In genomic region chr4:169250796-169251195, GRCh38 we compare ENCODE assay signal across 17 cellular contexts. TPM values are rescaled to one million over a fixed set of nuclear protein-coding genes. Genes with fewer than 3 reads are reported as not detected.
DNase-seq lines count a peak whose midpoint lies in the region; TF ChIP-seq lines count a peak whose summit lies in the region.
"Had no signal": no experiment of that assay in that cellular context is flagged by ENCODE, and none has a peak within 500 bp of the region (broad histone marks: within the 10 kb centered on the region; RNA-seq: fewer than 3 reads in every experiment).

No MANE protein-coding gene starts in this region.

- no peak for TF ChIP-seq POLR2A in tibial nerve (IDR thresholded peaks at IDR 0.05)

- TF ChIP-seq EP300 in tibial nerve (IDR thresholded peaks at IDR 0.05) = no peak

- H3K79me2 ChIP-seq in PC-9 (ENCODE audit: low read depth) (peaks cover 94% of the 10 kb centered on the region), mammary epithelial cell (ENCODE audit: insufficient read depth, low read length) (peaks cover 98% of the 10 kb centered on the region)

- H3K27ac ChIP-seq in PC-9 (peak overlapping the region; percentile 81), mammary epithelial cell (ENCODE audit: insufficient read depth, low read depth, low read length) (peak overlapping the region; percentile 67), mesodermal cell (ENCODE audit: low read depth, low read length, severe bottlenecking) (peak overlapping the region; percentile 62), tibial nerve (peak overlapping the region in 3 of 4 donors; percentile 13 to 65 (median 57)), right atrium auricular region (no peak overlapping the region), substantia nigra (ENCODE audit: low read depth, low read length, poor library complexity, severe bottlenecking) (no peak overlapping the region)
- H3K27ac ChIP-seq: skin epidermis had no signal

- H3K9me3 ChIP-seq in PC-9 (ENCODE audit: insufficient read depth, low read depth) (no peaks in the 10 kb centered on the region), mammary epithelial cell (replicated peaks; ENCODE audit: insufficient read depth, low read length) (no peaks in the 10 kb centered on the region), mesodermal cell (ENCODE audit: control insufficient read depth, low read length) (no peaks in the 10 kb centered on the region), tibial nerve (no peaks in the 10 kb centered on the region), right atrium auricular region (no peaks in the 10 kb centered on the region)
- H3K9me3 ChIP-seq: lower lobe of right lung had no signal

- H3K9ac ChIP-seq in mammary epithelial cell (ENCODE audit: insufficient read depth, low read length) = no peak overlapping the region

- intact Hi-C loops in PC-9 (cut with micrococcal nuclease; ENCODE audit: unreplicated experiment) = loop anchor here (1.0 to 2.0 kb wide), 3 partner anchors 14 to 180 kb away; no protein-coding TSS in a partner anchor
- intact Hi-C loops in mammary epithelial cell (cut with micrococcal nuclease) = loop anchor here (5.0 kb wide), 1 partner anchor 133 kb away; no protein-coding TSS in a partner anchor

- H3K27me3 ChIP-seq in PC-9 (ENCODE audit: insufficient read depth, low read depth) = no peaks in the 10 kb centered on the region
- no peaks in the 10 kb centered on the region for H3K27me3 ChIP-seq in mammary epithelial cell (ENCODE audit: insufficient read depth, low read length)
- H3K27me3 ChIP-seq in tibial nerve = no peaks in the 10 kb centered on the region
- no peaks in the 10 kb centered on the region for H3K27me3 ChIP-seq in right atrium auricular region

- CTCF ChIA-PET in PC-9 (lab: Charles Lee) = interaction anchor here (0.7 kb wide), 1 partner anchor 16 kb away, joined by 3 read pairs; no protein-coding TSS in a partner anchor
- CTCF ChIA-PET in mammary epithelial cell (lab: Charles Lee; ENCODE audit: low non-redundant PET) = no interaction called here

- H3K4me2 ChIP-seq in PC-9 (peak overlapping the region; percentile 62), mammary epithelial cell (ENCODE audit: insufficient read depth, low read depth, low read length) (peak overlapping the region; percentile 80)

- no peaks in the 10 kb centered on the region for H4K20me1 ChIP-seq in PC-9 (ENCODE audit: insufficient read depth)
- H4K20me1 ChIP-seq in mammary epithelial cell (ENCODE audit: insufficient read depth, low read length) = no peaks in the 10 kb centered on the region

- no peaks in the 10 kb centered on the region for H3K9me2 ChIP-seq in PC-9 (ENCODE audit: insufficient read depth)

- POLR2A ChIA-PET in PC-9 (lab: Charles Lee; ENCODE audit: unreplicated experiment) = interaction anchor here (0.9 kb wide), 1 partner anchor 14 kb away, joined by 6 read pairs; no protein-coding TSS in a partner anchor

- H3K4me3 ChIP-seq in PC-9 = 0 out of 2 replicates have a peak overlapping the region, but pooled peaks have one; percentile 9
- H3K4me3 ChIP-seq in mammary epithelial cell (replicated peaks in 1 of 3; ENCODE audit: insufficient read depth in 1 of 3, low read depth in 2 of 3, low read length in 3 of 3) = no peak overlapping the region
- H3K4me3 ChIP-seq in mesodermal cell (ENCODE audit: extremely low read depth, insufficient read depth, low read length, poor library complexity, severe bottlenecking) = no peak overlapping the region
- H3K4me3 ChIP-seq in tibial nerve = no peak overlapping the region
- H3K4me3 ChIP-seq in right atrium auricular region = no peak overlapping the region
- H3K4me3 ChIP-seq: lower lobe of right lung, skin epidermis had no signal

- no peak for DNase-seq in PC-9
- no peak for DNase-seq in mammary epithelial cell
- DNase-seq in tibial nerve (ENCODE audit: low spot score in 2 of 2) = no peak
- no peak for DNase-seq in MV-4-11 (lab: John Stamatoyannopoulos, UW)
- no peak for DNase-seq in right atrium auricular region (ENCODE audit: low spot score)
- no peak for DNase-seq in substantia nigra (lab: John Stamatoyannopoulos, UW)
- DNase-seq: activated CD4-positive, CD25-positive, alpha-beta regulatory T cell treated with anti-CD3 and anti-CD28 coated beads, Interleukin-2, amount 50 U/mL, for 72 hours; activated CD8-positive, alpha-beta memory T cell treated with anti-CD3 and anti-CD28 coated beads, Interleukin-2, amount 50 U/mL, for 4 hours; activated naive CD4-positive, alpha-beta T cell treated with anti-CD3 and anti-CD28 coated beads for 36 hours; CD4-positive, alpha-beta T cell; effector memory CD8-positive, alpha-beta T cell; lower lobe of right lung; NCI-H187 treated with DMSO at 0.1 percent for 48 hours; stimulated activated naive CD4-positive, alpha-beta T cell treated with Interleukin-2 at 50 U/mL for 16 hours; T-cell had no signal

- BruUV-seq in PC-9 (replicated peaks; lab: Mats Ljungman, UMichigan) (no TSS peak), mammary epithelial cell (replicated peaks; lab: Mats Ljungman, UMichigan) (no TSS peak)

- peaks cover 54% of the 10 kb centered on the region for H3K4me1 ChIP-seq in PC-9 (replicated peaks; ENCODE audit: insufficient read depth)
- peaks cover 55% of the 10 kb centered on the region for H3K4me1 ChIP-seq in mammary epithelial cell (ENCODE audit: insufficient read depth, low read length)
- H3K4me1 ChIP-seq in mesodermal cell (ENCODE audit: control insufficient read depth, insufficient read depth, low read length, poor library complexity, severe bottlenecking) = peaks cover 41% of the 10 kb centered on the region
- peaks cover 0 to 64% (median 30%) of the 10 kb centered on the region in 4 donors for H3K4me1 ChIP-seq in tibial nerve
- H3K4me1 ChIP-seq in right atrium auricular region = peaks cover 0 to 43% of the 10 kb centered on the region in 2 donors

- H3K36me3 ChIP-seq in PC-9 (ENCODE audit: low read depth) (no peaks in the 10 kb centered on the region; the same call in 1 of the 2 replicates), mammary epithelial cell (ENCODE audit: insufficient read depth, low read length) (no peaks in the 10 kb centered on the region), mesodermal cell (ENCODE audit: control insufficient read depth, insufficient read depth, low read length) (peaks cover 13% of the 10 kb centered on the region), tibial nerve (no peaks in the 10 kb centered on the region), right atrium auricular region (no peaks in the 10 kb centered on the region)
- H3K36me3 ChIP-seq: lower lobe of right lung had no signal

- H2AFZ ChIP-seq in PC-9 = no peak overlapping the region
- no peak overlapping the region for H2AFZ ChIP-seq in mammary epithelial cell (ENCODE audit: low read depth, low read length)

- peaks cover 16% of the 10 kb centered on the region for H3F3A ChIP-seq in PC-9 (ENCODE audit: insufficient read depth, low read depth)

- no peak for TF ChIP-seq CTCF in PC-9 (conservative IDR thresholded peaks at IDR 0.05)
- no peak for TF ChIP-seq CTCF in mammary epithelial cell (conservative IDR thresholded peaks at IDR 0.05 in 1 of 2, IDR thresholded peaks at IDR 0.05 in 1 of 2; ENCODE audit: extremely low read depth in 1 of 2, insufficient read depth in 1 of 2, low read depth in 1 of 2, low read length in 2 of 2)
- TF ChIP-seq CTCF in tibial nerve (IDR thresholded peaks at IDR 0.05) = no peak
- TF ChIP-seq CTCF in right atrium auricular region (IDR thresholded peaks at IDR 0.05) = no peak

- in situ Hi-C loops in mammary epithelial cell (cut with MboI; ENCODE audit: low sequenced_read_pairs in 2 of 2) = loop anchor here in 1 of 2 donors (25.0 kb wide), 2 partner anchors 88 to 238 kb away; partner anchors contain the start of gene CBR4

- 100% methylated on average over 1 of the region's 1 CpG for WGBS in mammary epithelial cell (ENCODE audit: low coverage, missing lambda C conversion rate)
- 100% methylated on average over 1 of the region's 1 CpG for WGBS in mesodermal cell (ENCODE audit: insufficient coverage in 2 of 2), 2 experiments
- 89 to 95% methylated on average over 1 of the region's 1 CpG for WGBS in tibial nerve, 2 donors

- dilution Hi-C loops in mammary epithelial cell (cut with HindIII; ENCODE audit: low sequenced_read_pairs) = loop anchor here (5.0 kb wide), 1 partner anchor 92 kb away; no protein-coding TSS in a partner anchor

RNA-seq across cellular contexts. Expression of gene SH3RF1, which starts 20.0 kb away (rescaled TPM):
- 26.4 and 37.4 TPM in 2 replicates for total RNA-seq in PC-9 (2021)
- total RNA-seq in mammary epithelial cell = 10 to 100 TPM; 30.8 to 38.2 TPM
- 16.6 TPM for polyA plus RNA-seq in mammary epithelial cell
- 79.5 TPM for polyA minus RNA-seq in mammary epithelial cell
- 15.4 TPM for polyA plus RNA-seq in mesodermal cell (2013, experiment 1 of 2)
- polyA plus RNA-seq in mesodermal cell (2013, experiment 2 of 2) = 12.3 TPM
- 10 to 100 TPM; 10.6 to 17.9 (median 13.3) TPM for total RNA-seq in tibial nerve
- total RNA-seq in right atrium auricular region = 10 to 100 TPM in 1 of 2 donors, 1 to 10 TPM in 1; 7.8 to 12.4 TPM

Comparison
In these comparisons a context has a peak if more than half of its experiments do, and no peak if none do; other contexts are left out.
1. H3K27ac ChIP-seq: peak in PC-9 (single experiment), mammary epithelial cell (single experiment), mesodermal cell (single experiment) and tibial nerve (3 of 4); none in right atrium auricular region (0 of 2) and substantia nigra (single experiment).